Comparison of ENCODE assay signal across 14 cellular contexts in genomic region chr3:44501971-44502370, GRCh38. TPM values are rescaled to one million over a fixed set of nuclear protein-coding genes. Genes with fewer than 3 reads are reported as not detected.
DNase-seq lines count a peak whose midpoint lies in the region; ATAC-seq and TF ChIP-seq lines count a peak whose summit lies in the region.
"Had no signal": no experiment of that assay in that cellular context is flagged by ENCODE, and none has a peak within 500 bp of the region (broad histone marks: within the 10 kb centered on the region; RNA-seq: fewer than 3 reads in every experiment).

No MANE protein-coding gene starts in this region.

- H3K9ac ChIP-seq in IMR-90 (ENCODE audit: low read depth, low read length) = no peak overlapping the region

- no peak overlapping the region for H3K14ac ChIP-seq in IMR-90 (replicated peaks; ENCODE audit: low read depth, low read length)

- H3K27me3 ChIP-seq in IMR-90 (ENCODE audit: control insufficient read depth, insufficient read depth, low read length) = no peaks in the 10 kb centered on the region

- dilution Hi-C loops in IMR-90 (cut with HindIII; ENCODE audit: low sequenced_read_pairs, unreplicated experiment) = no loop called here

- no peak for TF ChIP-seq RAD21 in IMR-90 (IDR thresholded peaks at IDR 0.05; ENCODE audit: low read length)

- peaks cover 42% of the 10 kb centered on the region for H3K9me3 ChIP-seq in IMR-90 (ENCODE audit: control insufficient read depth, insufficient read depth, low read length)

- peak; percentile 13 for DNase-seq in IMR-90
- peak; percentile 52 for DNase-seq in astrocyte of the hippocampus (ENCODE audit: low read depth, low spot score)
- DNase-seq in epithelial cell of esophagus (ENCODE audit: low read depth) = peak; percentile 60
- DNase-seq in kidney tubule cell (ENCODE audit: low spot score) = peak; percentile 45
- no peak for DNase-seq in stimulated activated CD4-positive, alpha-beta T cell treated with anti-CD3 and anti-CD28 coated beads, Interleukin-4, amount 100 ng/mL, for 24 hours
- DNase-seq in medulla oblongata (ENCODE audit: extremely low spot score) = no peak
- DNase-seq in NCI-H446 treated with DMSO at 0.1 percent for 48 hours (lab: John Stamatoyannopoulos, UW) = no peak
- DNase-seq: CD4-positive, CD25-positive, alpha-beta regulatory T cell; DMS53; HCEC 1CT; HFFc6 had no signal

- H3K56ac ChIP-seq in IMR-90 (ENCODE audit: extremely low read depth, insufficient read depth, low read length) = no peak overlapping the region

- H3K4me3 ChIP-seq in IMR-90 (ENCODE audit: insufficient read depth, low read depth, low read length) (no peak overlapping the region), epithelial cell of esophagus (ENCODE audit: low read length) (no peak overlapping the region)
- H3K4me3 ChIP-seq: A549 had no signal

- H2BK5ac ChIP-seq in IMR-90 (ENCODE audit: low read depth, low read length, poor library complexity, severe bottlenecking) = no peak overlapping the region

- H3K4ac ChIP-seq in IMR-90 (ENCODE audit: low read depth, low read length) = no peak overlapping the region

- H3K23ac ChIP-seq in IMR-90 (ENCODE audit: low read depth, low read length) = no peak overlapping the region

- no peaks in the 10 kb centered on the region for H3K4me1 ChIP-seq in IMR-90 (ENCODE audit: control insufficient read depth, insufficient read depth, low read length)
- H3K4me1 ChIP-seq: A549 had no signal

- no peak overlapping the region for H4K5ac ChIP-seq in IMR-90 (ENCODE audit: low read depth, low read length)

- WGBS in IMR-90 (ENCODE audit: extremely low coverage in 2 of 2, insufficient read length in 1 of 2), 2 experiments = 100% methylated on average over 1 of the region's 3 CpGs; no CpG with 5 or more reads in 1 of the 2 experiments

- POLR2A ChIA-PET in IMR-90 (lab: Charles Lee; ENCODE audit: unreplicated experiment) = no interaction called here

- peaks cover 0 to 11% of the 10 kb centered on the region in 2 experiments for H3K79me1 ChIP-seq in IMR-90 (ENCODE audit: low read depth in 1 of 2, low read length in 2 of 2)

- no peak overlapping the region for H2BK15ac ChIP-seq in IMR-90 (ENCODE audit: low read depth, low read length)

- BruUV-seq in IMR-90 (replicated peaks; lab: Mats Ljungman, UMichigan) = no TSS peak

- H2AK9ac ChIP-seq in IMR-90 (replicated peaks; ENCODE audit: low read depth, low read length, poor library complexity) = no peak overlapping the region

- H2BK120ac ChIP-seq in IMR-90 (ENCODE audit: low read depth, low read length) = no peak overlapping the region

- CTCF ChIA-PET in IMR-90 (lab: Yijun Ruan, JAX) = no interaction called here

- ATAC-seq in IMR-90 (ENCODE audit: low read depth) = no peak
- ATAC-seq in HG03196 (IDR thresholded peaks at IDR 0.05; ENCODE audit: unreplicated experiment) = no peak
- ATAC-seq: A549 had no signal

- H3K27ac ChIP-seq in IMR-90 (ENCODE audit: insufficient read depth, low read length) = no peak overlapping the region
- H3K27ac ChIP-seq: A549, HL-60 had no signal

- H2AK5ac ChIP-seq in IMR-90 (ENCODE audit: low read depth, low read length) = no peak overlapping the region

- TF ChIP-seq CTCF in IMR-90 (conservative IDR thresholded peaks at IDR 0.05; ENCODE audit: low read depth, low read length) (no peak), epithelial cell of esophagus (IDR thresholded peaks at IDR 0.05; ENCODE audit: insufficient read depth, low read depth, low read length, missing control alignments) (no peak)

- intact Hi-C loops in IMR-90 (cut with micrococcal nuclease) = no loop called here

- H2AFZ ChIP-seq in IMR-90 (replicated peaks; ENCODE audit: low read length, poor library complexity) = no peak overlapping the region

- no peaks in the 10 kb centered on the region for H3K9me1 ChIP-seq in IMR-90 (ENCODE audit: insufficient read depth, low read length)

- H3K4me2 ChIP-seq in IMR-90 (ENCODE audit: low read depth, low read length) = no peak overlapping the region
- H3K4me2 ChIP-seq: A549 had no signal

- no peak overlapping the region for H4K91ac ChIP-seq in IMR-90 (ENCODE audit: insufficient read depth, low read depth, low read length)

- in situ Hi-C loops in IMR-90 (cut with MboI; ENCODE audit: low sequenced_read_pairs) = no loop called here

- no peaks in the 10 kb centered on the region; the same call in 1 of the 2 replicates for H4K20me1 ChIP-seq in IMR-90 (ENCODE audit: insufficient read depth, low read length)

- no peak overlapping the region for H3K18ac ChIP-seq in IMR-90 (ENCODE audit: low read depth, low read length)

- H3K36me3 ChIP-seq in IMR-90 (ENCODE audit: control insufficient read depth, insufficient read depth, low read length) = peaks cover 16% of the 10 kb centered on the region

- H2BK20ac ChIP-seq in IMR-90 (ENCODE audit: low read depth, low read length) = no peak overlapping the region

- H4K8ac ChIP-seq in IMR-90 (ENCODE audit: low read depth in 2 of 2, low read length in 2 of 2) = no peak overlapping the region

- TF ChIP-seq POLR2A in IMR-90 (IDR thresholded peaks at IDR 0.05; ENCODE audit: low read depth, low read length) = no peak

TF ChIP-seq in IMR-90, 13 proteins besides CTCF, POLR2A, EP300 and RAD21:
- TF ChIP-seq MAZ (IDR thresholded peaks at IDR 0.05; ENCODE audit: borderline replicate concordance, low read depth, low read length) = no peak
- TF ChIP-seq USF2 (IDR thresholded peaks at IDR 0.05; ENCODE audit: low read depth, low read length) = no peak
TF ChIP-seq in IMR-90: peak in this region for 0.

RNA-seq across cellular contexts. Expression of gene ZNF445, which starts 24.5 kb away (rescaled TPM):
- 6.3 and 6.4 TPM in 2 replicates for total RNA-seq in IMR-90 (2012; rRNA removed)
- 2.4 and 3.3 TPM in 2 replicates for polyA plus RNA-seq in IMR-90 (2012; rRNA removed)
- polyA plus RNA-seq in IMR-90 (2012; cell fraction: cytosol; rRNA removed) = 0.79 and 1.2 TPM in 2 replicates
- 3.9 and 7.9 TPM in 2 replicates for polyA plus RNA-seq in IMR-90 (2012; cell fraction: nucleus; rRNA removed; ENCODE audit: low replicate concordance)

RNA-seq across cellular contexts. Expression of gene ZKSCAN7, which starts 53.0 kb away (rescaled TPM):
- total RNA-seq in IMR-90 (2012; rRNA removed) = 4.7 TPM in 2 replicates
- 2.6 and 3.0 TPM in 2 replicates for polyA plus RNA-seq in IMR-90 (2012; rRNA removed)
- polyA plus RNA-seq in IMR-90 (2012; cell fraction: cytosol; rRNA removed) = 2.2 and 2.4 TPM in 2 replicates
- 6.2 and 6.6 TPM in 2 replicates for polyA plus RNA-seq in IMR-90 (2012; cell fraction: nucleus; rRNA removed; ENCODE audit: low replicate concordance)
- polyA plus RNA-seq: A549 had no signal

Comparison
In these comparisons a context has a peak if more than half of its experiments do, and no peak if none do; other contexts are left out.
1. DNase-seq: peak in IMR-90 (single experiment), astrocyte of the hippocampus (single experiment), epithelial cell of esophagus (single experiment) and kidney tubule cell (single experiment); none in stimulated activated CD4-positive, alpha-beta T cell treated with anti-CD3 and anti-CD28 coated beads, Interleukin-4, amount 100 ng/mL, for 24 hours (single experiment), medulla oblongata (single experiment) and NCI-H446 treated with DMSO at 0.1 percent for 48 hours (single experiment).